9 cellular contexts compared by ENCODE assay signal in genomic region chr2:102141011-102141914, GRCh38. TPM values are rescaled to one million over a fixed set of nuclear protein-coding genes. Genes with fewer than 3 reads are reported as not detected.
DNase-seq lines count a peak whose midpoint lies in the region; ATAC-seq and TF ChIP-seq lines count a peak whose summit lies in the region.
"Had no signal": no experiment of that assay in that cellular context is flagged by ENCODE, and none has a peak within 500 bp of the region (broad histone marks: within the 10 kb centered on the region; RNA-seq: fewer than 3 reads in every experiment).

No MANE protein-coding gene starts in this region.

- H3K36me3 ChIP-seq in colonic mucosa (no peaks in the 10 kb centered on the region), lower lobe of right lung (peaks cover 9% of the 10 kb centered on the region), thoracic aorta (no peaks in the 10 kb centered on the region)

- peak overlapping the region; percentile 59 for H3K27ac ChIP-seq in colonic mucosa
- H3K27ac ChIP-seq in lower lobe of right lung: peak overlapping the region; percentile 90
- peak overlapping the region; percentile 92 to 94 for H3K27ac ChIP-seq in thoracic aorta

- DNase-seq in activated CD4-positive, alpha-beta T cell treated with anti-CD3 and anti-CD28 coated beads, Interleukin-2, amount 10 ng/mL, durations not matched to agents 24 days and 14 days: no peak
- no peak for DNase-seq in activated CD4-positive, alpha-beta T cell treated with anti-CD3 and anti-CD28 coated beads, Interleukin-2, amount 50 U/mL, for 48 hours
- DNase-seq in colonic mucosa (no peak), lower lobe of right lung (no peak), thoracic aorta (ENCODE audit: low spot score) (no peak), NCI-H524 treated with DMSO at 0.1 percent for 48 hours (lab: John Stamatoyannopoulos, UW) (no peak), NCI-H2107 (lab: John Stamatoyannopoulos, UW) (no peak), GM10266 (ENCODE audit: extremely low spot score) (no peak)
- DNase-seq: occipital lobe had no signal

- H3K4me3 Mint-ChIP-seq in activated CD4-positive, alpha-beta T cell treated with anti-CD3 and anti-CD28 coated beads, Interleukin-2, amount 10 ng/mL, durations not matched to agents 24 days and 14 days: peak overlapping the region; percentile 9

- peak overlapping the region in 1 of 2 donors; percentile 9 for H3K9ac ChIP-seq in colonic mucosa (ENCODE audit: low read depth in 2 of 2, low read length in 2 of 2)

- intact Hi-C loops in activated CD4-positive, alpha-beta T cell treated with anti-CD3 and anti-CD28 coated beads, Interleukin-2, amount 10 ng/mL, durations not matched to agents 24 days and 14 days (cut with micrococcal nuclease): no loop called here
- intact Hi-C loops in colonic mucosa (cut with DNase I) (no loop called here), lower lobe of right lung (cut with DNase I) (no loop called here)

- peak in 1 of 2 donors; percentile 13 for ATAC-seq in lower lobe of right lung
- ATAC-seq in thoracic aorta (ENCODE audit: insufficient number of reproducible peaks, low FRiP score, low read depth): no peak

- H3K9me3 Mint-ChIP-seq in activated CD4-positive, alpha-beta T cell treated with anti-CD3 and anti-CD28 coated beads, Interleukin-2, amount 10 ng/mL, durations not matched to agents 24 days and 14 days: peaks cover 34% of the 10 kb centered on the region

- H3K9me3 ChIP-seq in colonic mucosa: no peaks in the 10 kb centered on the region
- H3K9me3 ChIP-seq in lower lobe of right lung: peaks cover 11% of the 10 kb centered on the region
- H3K9me3 ChIP-seq in thoracic aorta: peaks cover 5% of the 10 kb centered on the region

- TF ChIP-seq CTCF in colonic mucosa (IDR thresholded peaks at IDR 0.05) (no peak), lower lobe of right lung (IDR thresholded peaks at IDR 0.05) (no peak), thoracic aorta (IDR thresholded peaks at IDR 0.05) (no peak), GM10266 (IDR thresholded peaks at IDR 0.05; ENCODE audit: control insufficient read depth, insufficient read depth, low read depth, missing control alignments) (no peak)

- no peaks in the 10 kb centered on the region for H3K4me1 ChIP-seq in colonic mucosa
- peaks cover 26% of the 10 kb centered on the region for H3K4me1 ChIP-seq in lower lobe of right lung
- peaks cover 7 to 32% of the 10 kb centered on the region in 2 donors for H3K4me1 ChIP-seq in thoracic aorta (ENCODE audit: control insufficient read depth in 1 of 2, low read depth in 2 of 2)

- H3K27me3 ChIP-seq in colonic mucosa (no peaks in the 10 kb centered on the region), lower lobe of right lung (ENCODE audit: low read depth) (no peaks in the 10 kb centered on the region), thoracic aorta (replicated peaks; ENCODE audit: insufficient read depth) (no peaks in the 10 kb centered on the region)

- H3K4me3 ChIP-seq in colonic mucosa: no peak overlapping the region
- H3K4me3 ChIP-seq in lower lobe of right lung: peak overlapping the region; percentile 73
- H3K4me3 ChIP-seq in thoracic aorta: peak overlapping the region; percentile 76

- peaks cover 15% of the 10 kb centered on the region for H3K36me3 Mint-ChIP-seq in activated CD4-positive, alpha-beta T cell treated with anti-CD3 and anti-CD28 coated beads, Interleukin-2, amount 10 ng/mL, durations not matched to agents 24 days and 14 days (ENCODE audit: low read depth)

- no peak overlapping the region for H3K27ac Mint-ChIP-seq in activated CD4-positive, alpha-beta T cell treated with anti-CD3 and anti-CD28 coated beads, Interleukin-2, amount 10 ng/mL, durations not matched to agents 24 days and 14 days

- H3K4me1 Mint-ChIP-seq in activated CD4-positive, alpha-beta T cell treated with anti-CD3 and anti-CD28 coated beads, Interleukin-2, amount 10 ng/mL, durations not matched to agents 24 days and 14 days: peaks cover 24% of the 10 kb centered on the region

- H3K27me3 Mint-ChIP-seq in activated CD4-positive, alpha-beta T cell treated with anti-CD3 and anti-CD28 coated beads, Interleukin-2, amount 10 ng/mL, durations not matched to agents 24 days and 14 days: peaks cover 35% of the 10 kb centered on the region

RNA-seq across cellular contexts. Expression of gene IL1R1, which starts 1.3 kb away (rescaled TPM):
- 1.7 and 2.2 TPM in 2 replicates for total RNA-seq in activated CD4-positive, alpha-beta T cell treated with anti-CD3 and anti-CD28 coated beads, Interleukin-2, amount 10 ng/mL, durations not matched to agents 24 days and 14 days
- total RNA-seq in colonic mucosa (10 to 100 TPM; 13.9 to 23.9 TPM), lower lobe of right lung (152 TPM), thoracic aorta (100 to 1,000 TPM in 1 of 2 donors, 10 to 100 TPM in 1; 65.1 to 281 TPM)

RNA-seq across cellular contexts. Expression of gene IL1RL2, which starts 45.6 kb away (rescaled TPM):
- 0.09 and 0.12 TPM in 2 replicates for total RNA-seq in activated CD4-positive, alpha-beta T cell treated with anti-CD3 and anti-CD28 coated beads, Interleukin-2, amount 10 ng/mL, durations not matched to agents 24 days and 14 days
- total RNA-seq in colonic mucosa: 1 to 10 TPM; 1.9 to 2.8 TPM
- total RNA-seq in lower lobe of right lung: not detected
- 1 to 10 TPM in 1 of 2 donors, under 1 TPM in 1; 0.68 to 1.3 TPM for total RNA-seq in thoracic aorta
